In the genomic region with DNA sequence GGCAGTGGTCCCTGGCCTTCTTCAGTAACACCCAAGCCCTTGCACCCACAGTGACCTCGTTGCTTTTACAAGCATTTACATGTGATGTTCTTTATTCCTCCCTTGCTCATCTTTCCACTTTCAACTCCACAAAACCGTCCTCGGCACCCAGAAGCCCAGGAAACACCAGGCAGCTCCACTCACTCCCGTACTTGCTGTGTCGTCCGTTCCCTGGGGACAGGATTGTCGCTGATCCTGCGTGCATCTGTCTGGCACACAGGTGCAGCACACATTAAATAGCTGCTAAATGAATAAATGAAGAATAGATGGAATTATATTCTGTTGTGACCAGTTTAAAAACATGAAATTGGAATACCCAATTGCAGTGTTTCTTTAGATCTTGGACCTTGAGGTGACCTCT, we compare ENCODE assay signal across 20 cellular contexts.
"Had no signal": no experiment of that assay in that cellular context is flagged by ENCODE, and none has a peak within 500 bp of the region (broad histone marks: within the 10 kb centered on the region; RNA-seq: fewer than 3 reads in every experiment).

No MANE protein-coding gene starts in this region.

- DNase-seq: activated B cell treated with CpG ODN at 0.5 μM for 24 hours; activated CD4-positive, alpha-beta memory T cell treated with anti-CD3 and anti-CD28 coated beads for 36 hours; activated CD4-positive, alpha-beta T cell treated with anti-CD3 and anti-CD28 coated beads for 4 hours; dermis blood vessel endothelial cell; effector memory CD4-positive, alpha-beta T cell; foreskin fibroblast; kidney; left lung; mammary epithelial cell; stimulated activated CD4-positive, alpha-beta T cell treated with anti-CD3 and anti-CD28 coated beads, Interleukin-15, amount 100 ng/mL, for 24 hours; stimulated activated CD4-positive, alpha-beta T cell treated with anti-CD3 and anti-CD28 coated beads, Interleukin-2, amount 100 ng/mL, for 48 hours; stomach; upper lobe of left lung had no signal

- H3K4me1 Mint-ChIP-seq: activated B cell treated with CpG ODN at 0.5 μM for 24 hours; stimulated activated effector memory CD8-positive, alpha-beta T cell treated with anti-CD3 and anti-CD28 coated beads, Interleukin-12 subunit alpha, Interleukin-12 subunit beta, amount 100 ng/mL, for 72 hours had no signal

- H3K27me3 Mint-ChIP-seq: activated CD4-positive, alpha-beta memory T cell treated with anti-CD3 and anti-CD28 coated beads for 36 hours; activated naive CD8-positive, alpha-beta T cell had no signal

- H3K4me1 ChIP-seq: left lung, prostate gland had no signal

- H3K27ac ChIP-seq: cardiac muscle cell, left lung, prostate gland, right atrium auricular region, stomach, upper lobe of left lung had no signal

- H3K4me3 Mint-ChIP-seq: activated B cell treated with CpG ODN at 0.5 μM for 24 hours; activated CD4-positive, alpha-beta memory T cell treated with anti-CD3 and anti-CD28 coated beads for 36 hours; activated naive CD8-positive, alpha-beta T cell; neural crest cell; stimulated activated effector memory CD8-positive, alpha-beta T cell treated with anti-CD3 and anti-CD28 coated beads, Interleukin-12 subunit alpha, Interleukin-12 subunit beta, amount 100 ng/mL, for 72 hours had no signal

- H3K4me3 ChIP-seq: cardiac muscle cell, left lung, prostate gland, right atrium auricular region, stomach, upper lobe of left lung had no signal

- H3K9me3 Mint-ChIP-seq: activated B cell treated with CpG ODN at 0.5 μM for 24 hours; activated CD4-positive, alpha-beta memory T cell treated with anti-CD3 and anti-CD28 coated beads for 36 hours; neural crest cell; stimulated activated effector memory CD8-positive, alpha-beta T cell treated with anti-CD3 and anti-CD28 coated beads, Interleukin-12 subunit alpha, Interleukin-12 subunit beta, amount 100 ng/mL, for 72 hours had no signal

- H3K36me3 Mint-ChIP-seq: activated CD4-positive, alpha-beta memory T cell treated with anti-CD3 and anti-CD28 coated beads for 36 hours; stimulated activated effector memory CD8-positive, alpha-beta T cell treated with anti-CD3 and anti-CD28 coated beads, Interleukin-12 subunit alpha, Interleukin-12 subunit beta, amount 100 ng/mL, for 72 hours had no signal

- H3K27me3 ChIP-seq: cardiac muscle cell, left lung, right atrium auricular region, stomach, upper lobe of left lung had no signal

- H3K9me3 ChIP-seq: left lung, prostate gland, right atrium auricular region, stomach, upper lobe of left lung had no signal

- H3K36me3 ChIP-seq: cardiac muscle cell, prostate gland had no signal

- H3K27ac Mint-ChIP-seq: activated B cell treated with CpG ODN at 0.5 μM for 24 hours; activated CD4-positive, alpha-beta memory T cell treated with anti-CD3 and anti-CD28 coated beads for 36 hours; activated naive CD8-positive, alpha-beta T cell; stimulated activated effector memory CD8-positive, alpha-beta T cell treated with anti-CD3 and anti-CD28 coated beads, Interleukin-12 subunit alpha, Interleukin-12 subunit beta, amount 100 ng/mL, for 72 hours had no signal

- FAIRE-seq: kidney, TTC549 had no signal
